ENCODE assay signal across 9 cellular contexts in the genomic region with DNA sequence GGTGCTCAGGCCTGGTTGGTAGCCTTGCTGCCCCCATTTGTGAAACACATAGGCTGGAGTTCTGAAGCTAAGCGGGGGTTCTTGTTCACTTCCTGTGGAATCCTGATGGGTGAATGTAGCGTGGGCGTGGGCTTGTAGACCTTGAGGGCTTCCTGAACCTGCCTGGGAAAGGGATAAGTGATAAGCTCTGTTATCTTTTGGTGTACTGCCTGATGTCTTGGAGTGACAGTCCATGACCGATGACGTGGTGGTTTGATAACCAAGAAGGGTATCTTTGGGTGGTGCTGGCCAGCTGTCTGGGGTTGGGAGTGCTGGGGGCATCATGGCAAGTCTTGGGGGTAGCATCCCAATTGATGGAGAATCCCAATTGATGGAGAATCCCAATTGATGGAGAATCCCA.
"Had no signal": no experiment of that assay in that cellular context is flagged by ENCODE, and none has a peak within 500 bp of the region (broad histone marks: within the 10 kb centered on the region; RNA-seq: fewer than 3 reads in every experiment).

No MANE protein-coding gene starts in this region.

- H3K27ac ChIP-seq: GM23248 had no signal

- ATAC-seq: HCT116 had no signal

- H3K9me3 Mint-ChIP-seq: HFFc6 had no signal

- H3K4me1 Mint-ChIP-seq: IgD-negative memory B cell had no signal

- H2AFZ ChIP-seq: GM23248 had no signal

- FAIRE-seq: HTR-8/SVneo had no signal

- DNase-seq: GM23248, GOT3, H7, HFFc6, KG1 had no signal

- H3K4me1 ChIP-seq: HAP-1 had no signal

- H3K4me3 Mint-ChIP-seq: HFFc6, IgD-negative memory B cell had no signal

- H3K36me3 Mint-ChIP-seq: IgD-negative memory B cell had no signal

- H3K9me3 ChIP-seq: HAP-1 had no signal

- H3K9ac ChIP-seq: GM23248 had no signal

- H3K36me3 ChIP-seq: HAP-1 had no signal

- H3K27ac Mint-ChIP-seq: HFFc6, IgD-negative memory B cell had no signal

- H3K4me3 ChIP-seq: GM23248, HAP-1 had no signal
